In the genomic region with DNA sequence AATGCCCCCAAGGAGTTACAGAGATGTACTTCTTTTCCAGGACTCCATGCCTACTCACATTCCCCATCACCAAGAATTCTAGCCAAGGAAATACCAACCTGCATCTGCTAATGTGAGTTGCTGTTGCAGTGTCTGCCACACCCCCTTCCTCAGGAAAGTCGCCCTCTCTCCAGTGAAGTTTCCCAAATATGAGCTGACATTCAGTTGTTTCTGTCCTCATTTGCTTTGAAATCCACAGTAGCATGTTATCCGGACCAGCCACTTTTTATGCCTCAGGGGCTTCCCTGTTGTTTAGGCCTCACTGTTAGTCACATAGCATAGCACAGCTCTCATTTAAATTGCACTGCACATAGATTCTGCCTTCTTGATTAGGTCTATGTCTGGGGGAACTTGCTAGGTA, we compare ENCODE assay signal across 22 cellular contexts.
"Had no signal": no experiment of that assay in that cellular context is flagged by ENCODE, and none has a peak within 500 bp of the region (broad histone marks: within the 10 kb centered on the region; RNA-seq: fewer than 3 reads in every experiment).

No MANE protein-coding gene starts in this region.

- H3K36me3 Mint-ChIP-seq: immature natural killer cell; naive B cell; stimulated activated memory B cell treated with anti-CD40 and anti-IgM and Interleukin-4, amounts not matched to agents 10 μg/mL and 1 μg/mL and 100 μg/mL, for 72 hours had no signal

- FAIRE-seq: colon, kidney had no signal

- H3K4me1 Mint-ChIP-seq: immature natural killer cell; naive B cell; stimulated activated memory B cell treated with anti-CD40 and anti-IgM and Interleukin-4, amounts not matched to agents 10 μg/mL and 1 μg/mL and 100 μg/mL, for 72 hours had no signal

- H3K9me3 ChIP-seq: esophagus squamous epithelium, ovary, testis had no signal

- H3K4me3 ChIP-seq: esophagus squamous epithelium, left ventricle myocardium inferior, lung, ovary, testis, tibial nerve had no signal

- H3K4me1 ChIP-seq: esophagus squamous epithelium, left ventricle myocardium inferior, testis, tibial nerve had no signal

- H3K36me3 ChIP-seq: esophagus squamous epithelium, left ventricle myocardium inferior, ovary had no signal

- H3K4me3 Mint-ChIP-seq: dendritic cell treated with granulocyte-macrophage colony-stimulating factor and Interleukin-4, amounts not matched to agents 40 ng/mL and 50 ng/mL, for 4 days; effector memory CD8-positive, alpha-beta T cell; immature natural killer cell; naive B cell; nephron progenitor cell; stimulated activated memory B cell treated with anti-CD40 and anti-IgM and Interleukin-4, amounts not matched to agents 10 μg/mL and 1 μg/mL and 100 μg/mL, for 72 hours; stimulated activated naive CD8-positive, alpha-beta T cell treated with anti-CD3 and anti-CD28 coated beads, Interleukin-15, amount 100 ng/mL, for 72 hours had no signal

- ATAC-seq: effector memory CD8-positive, alpha-beta T cell; right cardiac atrium; stimulated activated memory B cell treated with anti-CD40 and anti-IgM and Interleukin-4, amounts not matched to agents 10 μg/mL and 1 μg/mL and 100 μg/mL, for 72 hours; stimulated activated naive CD8-positive, alpha-beta T cell treated with anti-CD3 and anti-CD28 coated beads, Interleukin-15, amount 100 ng/mL, for 72 hours had no signal

- H3K9me3 Mint-ChIP-seq: effector memory CD8-positive, alpha-beta T cell; stimulated activated naive CD8-positive, alpha-beta T cell treated with anti-CD3 and anti-CD28 coated beads, Interleukin-15, amount 100 ng/mL, for 72 hours had no signal

- H3K27ac Mint-ChIP-seq: dendritic cell treated with granulocyte-macrophage colony-stimulating factor and Interleukin-4, amounts not matched to agents 40 ng/mL and 50 ng/mL, for 4 days; effector memory CD8-positive, alpha-beta T cell; immature natural killer cell; naive B cell; nephron progenitor cell; stimulated activated memory B cell treated with anti-CD40 and anti-IgM and Interleukin-4, amounts not matched to agents 10 μg/mL and 1 μg/mL and 100 μg/mL, for 72 hours; stimulated activated naive CD8-positive, alpha-beta T cell treated with anti-CD3 and anti-CD28 coated beads, Interleukin-15, amount 100 ng/mL, for 72 hours had no signal

- H3K27me3 ChIP-seq: esophagus squamous epithelium, ovary, testis, tibial nerve had no signal

- H3K27ac ChIP-seq: esophagus squamous epithelium, left ventricle myocardium inferior, ovary, testis, tibial nerve had no signal

- DNase-seq: cerebellar nuclear complex; effector memory CD8-positive, alpha-beta T cell; esophagus squamous epithelium; foreskin fibroblast; immature natural killer cell; kidney; left cardiac atrium; left ventricle myocardium inferior; mesenchymal stem cell; naive B cell; nephron progenitor cell; ovary; right cardiac atrium; stimulated activated CD4-positive, alpha-beta T cell treated with anti-CD3 and anti-CD28 coated beads, Interleukin-4, amount 100 ng/mL, for 1 hour; stimulated activated CD8-positive, alpha-beta memory T cell treated with anti-CD3 and anti-CD28 coated beads, Interleukin-4, amount 100 ng/mL, for 48 hours; stimulated activated naive CD8-positive, alpha-beta T cell treated with anti-CD3 and anti-CD28 coated beads, Interleukin-15, amount 100 ng/mL, for 72 hours; testis had no signal

- H3K27me3 Mint-ChIP-seq: dendritic cell treated with granulocyte-macrophage colony-stimulating factor and Interleukin-4, amounts not matched to agents 40 ng/mL and 50 ng/mL, for 4 days; effector memory CD8-positive, alpha-beta T cell; naive B cell; stimulated activated memory B cell treated with anti-CD40 and anti-IgM and Interleukin-4, amounts not matched to agents 10 μg/mL and 1 μg/mL and 100 μg/mL, for 72 hours; stimulated activated naive CD8-positive, alpha-beta T cell treated with anti-CD3 and anti-CD28 coated beads, Interleukin-15, amount 100 ng/mL, for 72 hours had no signal
